In genomic region chr6:32387946-32388345, GRCh38 we compare ENCODE assay signal across 25 cellular contexts. TPM values are rescaled to one million over a fixed set of nuclear protein-coding genes. Genes with fewer than 3 reads are reported as not detected.
DNase-seq lines count a peak whose midpoint lies in the region; ATAC-seq and TF ChIP-seq lines count a peak whose summit lies in the region.
"Had no signal": no experiment of that assay in that cellular context is flagged by ENCODE, and none has a peak within 500 bp of the region (broad histone marks: within the 10 kb centered on the region; RNA-seq: fewer than 3 reads in every experiment).

No MANE protein-coding gene starts in this region.

- TF ChIP-seq CTCF in LNCaP clone FGC (IDR thresholded peaks at IDR 0.05; ENCODE audit: control insufficient read depth, extremely low read depth, insufficient read depth) = no peak
- TF ChIP-seq CTCF in left lung (IDR thresholded peaks at IDR 0.05) = no peak

- H3K4me3 ChIP-seq in LNCaP clone FGC (ENCODE audit: low read depth, low read length) = no peak overlapping the region
- H3K4me3 ChIP-seq in left lung = no peak overlapping the region
- H3K4me3 ChIP-seq: BLaER1 had no signal

- ATAC-seq in left lung (peak; percentile 82), GM18858 (IDR thresholded peaks at IDR 0.05; ENCODE audit: unreplicated experiment) (no peak)
- ATAC-seq: CD8-positive, alpha-beta T cell; GM12878; HCT116; HepG2 had no signal

- H3K9me3 ChIP-seq in left lung = no peaks in the 10 kb centered on the region
- H3K9me3 ChIP-seq: BLaER1 had no signal

- H3K36me3 ChIP-seq in left lung = no peaks in the 10 kb centered on the region
- H3K36me3 ChIP-seq: BLaER1 had no signal

- no peak overlapping the region for H3K27ac ChIP-seq in left lung
- H3K27ac ChIP-seq: BLaER1 had no signal

- no peak overlapping the region for H3K27ac Mint-ChIP-seq in activated CD4-positive, alpha-beta T cell treated with anti-CD3 and anti-CD28 coated beads, Interleukin-2, amount 10 ng/mL, durations not matched to agents 24 days and 14 days
- H3K27ac Mint-ChIP-seq: CD14-positive monocyte; CD8-positive, alpha-beta T cell; HFFc6 had no signal

- intact Hi-C loops in activated CD4-positive, alpha-beta T cell treated with anti-CD3 and anti-CD28 coated beads, Interleukin-2, amount 10 ng/mL, durations not matched to agents 24 days and 14 days (cut with micrococcal nuclease) = no loop called here
- intact Hi-C loops in left lung (cut with DNase I) = no loop called here

- no peaks in the 10 kb centered on the region for H3K27me3 ChIP-seq in left lung
- H3K27me3 ChIP-seq: BLaER1 had no signal

- H3K4me1 ChIP-seq in left lung = peaks cover 0 to 8% of the 10 kb centered on the region in 2 donors

- H3K9me3 Mint-ChIP-seq in activated CD4-positive, alpha-beta T cell treated with anti-CD3 and anti-CD28 coated beads, Interleukin-2, amount 10 ng/mL, durations not matched to agents 24 days and 14 days = no peaks in the 10 kb centered on the region
- H3K9me3 Mint-ChIP-seq: CD8-positive, alpha-beta T cell; HFFc6 had no signal

- H3K4me3 Mint-ChIP-seq in activated CD4-positive, alpha-beta T cell treated with anti-CD3 and anti-CD28 coated beads, Interleukin-2, amount 10 ng/mL, durations not matched to agents 24 days and 14 days = no peak overlapping the region
- H3K4me3 Mint-ChIP-seq: CD14-positive monocyte; CD8-positive, alpha-beta T cell; HFFc6 had no signal

- no peaks in the 10 kb centered on the region for H3K36me3 Mint-ChIP-seq in activated CD4-positive, alpha-beta T cell treated with anti-CD3 and anti-CD28 coated beads, Interleukin-2, amount 10 ng/mL, durations not matched to agents 24 days and 14 days (ENCODE audit: low read depth)
- H3K36me3 Mint-ChIP-seq: CD14-positive monocyte; CD8-positive, alpha-beta T cell had no signal

- no peaks in the 10 kb centered on the region for H3K4me1 Mint-ChIP-seq in activated CD4-positive, alpha-beta T cell treated with anti-CD3 and anti-CD28 coated beads, Interleukin-2, amount 10 ng/mL, durations not matched to agents 24 days and 14 days

- peaks cover 37% of the 10 kb centered on the region for H3K27me3 Mint-ChIP-seq in activated CD4-positive, alpha-beta T cell treated with anti-CD3 and anti-CD28 coated beads, Interleukin-2, amount 10 ng/mL, durations not matched to agents 24 days and 14 days

- peak; percentile 5 for DNase-seq in activated CD4-positive, alpha-beta T cell treated with anti-CD3 and anti-CD28 coated beads, Interleukin-2, amount 10 ng/mL, durations not matched to agents 24 days and 14 days
- DNase-seq in activated CD4-positive, alpha-beta T cell treated with anti-CD3 and anti-CD28 coated beads for 1 hour = no peak
- peak; percentile 28 for DNase-seq in LNCaP clone FGC (ENCODE audit: low read depth)
- DNase-seq in left lung = no peak
- DNase-seq in NCI-H2029 treated with DMSO at 0.1 percent for 48 hours (lab: John Stamatoyannopoulos, UW) = no peak
- no peak for DNase-seq in SK-N-DZ (ENCODE audit: low spot score)
- DNase-seq: 8988T; Calu3; CD8-positive, alpha-beta T cell; DMS 273 treated with DMSO at 0.1 percent for 48 hours; DMS53; DND-41; EL; GOT3; H7; HFFc6 had no signal

RNA-seq across cellular contexts. Expression of gene TSBP1, which starts 16.2 kb away (rescaled TPM):
- not detected in 2 replicates for total RNA-seq in activated CD4-positive, alpha-beta T cell treated with anti-CD3 and anti-CD28 coated beads, Interleukin-2, amount 10 ng/mL, durations not matched to agents 24 days and 14 days
- total RNA-seq in left lung = not detected
- polyA plus RNA-seq in SK-N-DZ (2014; cell fraction: cytosol; rRNA removed) = not detected in 2 replicates
- not detected in 2 replicates for polyA plus RNA-seq in SK-N-DZ (2014; cell fraction: nucleus; rRNA removed)
- total RNA-seq: A673; Calu3; CD8-positive, alpha-beta T cell; G401; GM12878; H7; HepG2; HFFc6 had no signal
- polyA plus RNA-seq: AG04450, CD14-positive monocyte, GM12878, HepG2 had no signal

RNA-seq across cellular contexts. Expression of gene BTNL2, which starts 19.0 kb away (rescaled TPM):
- total RNA-seq in activated CD4-positive, alpha-beta T cell treated with anti-CD3 and anti-CD28 coated beads, Interleukin-2, amount 10 ng/mL, durations not matched to agents 24 days and 14 days = not detected in 2 replicates
- total RNA-seq in left lung = not detected
- polyA plus RNA-seq in SK-N-DZ (2014; cell fraction: cytosol; rRNA removed) = not detected in 2 replicates
- polyA plus RNA-seq in SK-N-DZ (2014; cell fraction: nucleus; rRNA removed) = not detected in 2 replicates
- total RNA-seq: A673; Calu3; CD8-positive, alpha-beta T cell; G401; H7; HepG2; HFFc6 had no signal
- polyA plus RNA-seq: AG04450, CD14-positive monocyte, HepG2 had no signal

RNA-seq across cellular contexts. Expression of gene HLA-DRA, which starts 51.7 kb away (rescaled TPM):
- total RNA-seq in activated CD4-positive, alpha-beta T cell treated with anti-CD3 and anti-CD28 coated beads, Interleukin-2, amount 10 ng/mL, durations not matched to agents 24 days and 14 days = 12.9 and 14.0 TPM in 2 replicates
- total RNA-seq in left lung = 1,000 to 10,000 TPM in 1 of 2 donors, 100 to 1,000 TPM in 1; 951 to 1,058 TPM
- not detected in 2 replicates for polyA plus RNA-seq in SK-N-DZ (2014; cell fraction: cytosol; rRNA removed)
- polyA plus RNA-seq in SK-N-DZ (2014; cell fraction: nucleus; rRNA removed) = not detected in 2 replicates
- total RNA-seq: A673, G401, H7, HepG2, HFFc6 had no signal
- polyA plus RNA-seq: AG04450, HepG2 had no signal

Comparison
In these comparisons a context has a peak if more than half of its experiments do, and no peak if none do; other contexts are left out.
1. DNase-seq: peak in activated CD4-positive, alpha-beta T cell treated with anti-CD3 and anti-CD28 coated beads, Interleukin-2, amount 10 ng/mL, durations not matched to agents 24 days and 14 days (single experiment) and LNCaP clone FGC (single experiment); none in activated CD4-positive, alpha-beta T cell treated with anti-CD3 and anti-CD28 coated beads for 1 hour (single experiment), left lung (0 of 2), NCI-H2029 treated with DMSO at 0.1 percent for 48 hours (single experiment) and SK-N-DZ (single experiment).
2. RNA of gene HLA-DRA, which starts 51.7 kb away (total RNA-seq): 951 to 1,058 TPM in left lung; 12.9 to 14.0 TPM in activated CD4-positive, alpha-beta T cell treated with anti-CD3 and anti-CD28 coated beads, Interleukin-2, amount 10 ng/mL, durations not matched to agents 24 days and 14 days; every median in the first group is over 10 times any median in the second.